1 cellular context compared by ENCODE assay signal in the genomic region with DNA sequence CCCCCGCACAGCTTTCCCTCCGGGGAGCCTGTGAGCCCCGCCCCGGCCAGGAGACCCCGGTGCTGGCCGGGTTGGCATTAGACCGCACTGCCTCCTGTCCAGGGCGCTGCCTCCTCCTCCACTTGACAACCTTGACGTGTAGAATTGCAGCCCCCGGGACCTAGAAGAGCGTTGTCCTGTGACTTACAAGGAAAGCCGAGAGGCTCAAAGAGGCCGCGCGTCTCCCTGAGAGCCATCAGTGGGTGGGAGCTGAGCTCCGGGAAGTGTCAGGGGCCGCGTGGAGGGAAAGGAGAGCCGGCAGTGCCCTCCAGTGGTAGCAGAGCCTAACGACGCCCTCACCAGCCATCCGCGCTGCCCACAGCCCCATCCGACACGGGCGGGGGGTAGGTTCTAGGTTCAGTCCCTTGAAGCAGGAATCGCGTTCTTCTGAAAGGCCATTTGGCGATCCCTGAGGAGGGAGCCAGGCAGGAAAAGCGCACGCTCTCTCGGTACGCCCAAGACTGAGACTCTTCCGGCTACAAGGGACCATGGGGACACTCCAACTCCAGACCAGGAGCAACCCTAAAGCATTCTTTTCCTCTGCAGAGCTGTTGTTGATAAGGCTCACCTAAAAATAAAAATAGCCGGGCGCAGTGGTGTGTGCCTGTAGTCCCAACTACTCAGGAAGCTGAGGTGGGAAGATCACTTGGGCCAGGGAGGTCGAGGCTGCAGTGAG.
TF ChIP-seq lines count a peak whose summit lies in the region.

No MANE protein-coding gene starts in this region.

TF ChIP-seq in WTC11, 78 proteins besides CTCF, POLR2A, EP300 and RAD21 (continued from another document):
- TF ChIP-seq, protein P1, sequence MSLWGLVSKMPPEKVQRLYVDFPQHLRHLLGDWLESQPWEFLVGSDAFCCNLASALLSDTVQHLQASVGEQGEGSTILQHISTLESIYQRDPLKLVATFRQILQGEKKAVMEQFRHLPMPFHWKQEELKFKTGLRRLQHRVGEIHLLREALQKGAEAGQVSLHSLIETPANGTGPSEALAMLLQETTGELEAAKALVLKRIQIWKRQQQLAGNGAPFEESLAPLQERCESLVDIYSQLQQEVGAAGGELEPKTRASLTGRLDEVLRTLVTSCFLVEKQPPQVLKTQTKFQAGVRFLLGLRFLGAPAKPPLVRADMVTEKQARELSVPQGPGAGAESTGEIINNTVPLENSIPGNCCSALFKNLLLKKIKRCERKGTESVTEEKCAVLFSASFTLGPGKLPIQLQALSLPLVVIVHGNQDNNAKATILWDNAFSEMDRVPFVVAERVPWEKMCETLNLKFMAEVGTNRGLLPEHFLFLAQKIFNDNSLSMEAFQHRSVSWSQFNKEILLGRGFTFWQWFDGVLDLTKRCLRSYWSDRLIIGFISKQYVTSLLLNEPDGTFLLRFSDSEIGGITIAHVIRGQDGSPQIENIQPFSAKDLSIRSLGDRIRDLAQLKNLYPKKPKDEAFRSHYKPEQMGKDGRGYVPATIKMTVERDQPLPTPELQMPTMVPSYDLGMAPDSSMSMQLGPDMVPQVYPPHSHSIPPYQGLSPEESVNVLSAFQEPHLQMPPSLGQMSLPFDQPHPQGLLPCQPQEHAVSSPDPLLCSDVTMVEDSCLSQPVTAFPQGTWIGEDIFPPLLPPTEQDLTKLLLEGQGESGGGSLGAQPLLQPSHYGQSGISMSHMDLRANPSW (CRISPR knock-in tag; conservative IDR thresholded peaks at IDR 0.05; ENCODE audit: low read depth), result no peak
- TF ChIP-seq ETV6 (CRISPR knock-in tag; IDR thresholded peaks at IDR 0.05) (0 out of 2 replicates have a peak, but pooled peaks have one; percentile 45), FOXP1 (CRISPR knock-in tag; IDR thresholded peaks at IDR 0.05; ENCODE audit: borderline replicate concordance) (peak; percentile 21; the same call in 1 of the 2 replicates), MAX (CRISPR knock-in tag; IDR thresholded peaks at IDR 0.05) (peak; percentile 65; the same call in 1 of the 2 replicates), TEAD1 (CRISPR knock-in tag; IDR thresholded peaks at IDR 0.05) (peak; percentile 70; the same call in 1 of the 2 replicates), CREM (CRISPR knock-in tag; IDR thresholded peaks at IDR 0.05) (0 out of 2 replicates have a peak, but pooled peaks have one; percentile 28), ZNF532 (CRISPR knock-in tag; IDR thresholded peaks at IDR 0.05; ENCODE audit: borderline replicate concordance) (no peak)
- TF ChIP-seq, protein P2, sequence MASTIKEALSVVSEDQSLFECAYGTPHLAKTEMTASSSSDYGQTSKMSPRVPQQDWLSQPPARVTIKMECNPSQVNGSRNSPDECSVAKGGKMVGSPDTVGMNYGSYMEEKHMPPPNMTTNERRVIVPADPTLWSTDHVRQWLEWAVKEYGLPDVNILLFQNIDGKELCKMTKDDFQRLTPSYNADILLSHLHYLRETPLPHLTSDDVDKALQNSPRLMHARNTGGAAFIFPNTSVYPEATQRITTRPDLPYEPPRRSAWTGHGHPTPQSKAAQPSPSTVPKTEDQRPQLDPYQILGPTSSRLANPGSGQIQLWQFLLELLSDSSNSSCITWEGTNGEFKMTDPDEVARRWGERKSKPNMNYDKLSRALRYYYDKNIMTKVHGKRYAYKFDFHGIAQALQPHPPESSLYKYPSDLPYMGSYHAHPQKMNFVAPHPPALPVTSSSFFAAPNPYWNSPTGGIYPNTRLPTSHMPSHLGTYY (CRISPR knock-in tag; IDR thresholded peaks at IDR 0.05), result no peak
